ENCODE assay signal across 24 cellular contexts in genomic region chr1:241724741-241725356, GRCh38.
"Had no signal": no experiment of that assay in that cellular context is flagged by ENCODE, and none has a peak within 500 bp of the region (broad histone marks: within the 10 kb centered on the region; RNA-seq: fewer than 3 reads in every experiment).

No MANE protein-coding gene starts in this region.

- H3K4me1 ChIP-seq: pancreas, psoas muscle, right lobe of liver, sigmoid colon, stomach, thyroid gland, tibial nerve, upper lobe of left lung, vagina had no signal

- H3K27me3 ChIP-seq: neutrophil, pancreas, right lobe of liver, sigmoid colon, stomach, thyroid gland, tibial nerve, upper lobe of left lung, vagina had no signal

- FAIRE-seq: pancreas, urothelium cell line had no signal

- H3K27ac ChIP-seq: neutrophil, pancreas, psoas muscle, right lobe of liver, sigmoid colon, stomach, thoracic aorta, thyroid gland, tibial nerve, upper lobe of left lung, vagina had no signal

- DNase-seq: naive thymus-derived CD8-positive, alpha-beta T cell; nephron progenitor cell; nucleus accumbens; pancreas; psoas muscle; right cardiac atrium; right lobe of liver; sigmoid colon; small intestine; stimulated activated CD4-positive, alpha-beta T cell treated with anti-CD3 and anti-CD28 coated beads, Interleukin-1b, Interleukin-23, amount 100 ng/mL, for 48 hours; stimulated activated CD4-positive, alpha-beta T cell treated with anti-CD3 and anti-CD28 coated beads, Interleukin-4, amount 100 ng/mL, for 1 hour; stimulated activated CD4-positive, alpha-beta T cell treated with anti-CD3 and anti-CD28 coated beads, Interleukin-4, amount 100 ng/mL, for 4 hours; stimulated activated CD8-positive, alpha-beta memory T cell treated with anti-CD3 and anti-CD28 coated beads, Interleukin-4, amount 100 ng/mL, for 48 hours; stimulated activated naive CD4-positive, alpha-beta T cell; stomach; thyroid gland; trophoblast cell; upper lobe of left lung had no signal

- H3K36me3 ChIP-seq: neutrophil, pancreas, right lobe of liver, sigmoid colon, stomach, thoracic aorta, thyroid gland, tibial nerve, upper lobe of left lung, vagina had no signal

- ATAC-seq: naive thymus-derived CD8-positive, alpha-beta T cell; natural killer cell treated with Interleukin-12 subunit alpha and Interleukin-12 subunit beta and Interleukin-15 and Interleukin-18, amount 100 ng/mL, for 72 hours; pancreas; psoas muscle; right cardiac atrium; right lobe of liver had no signal

- H3K9me3 ChIP-seq: neutrophil, pancreas, right lobe of liver, sigmoid colon, thoracic aorta, thyroid gland, upper lobe of left lung, vagina had no signal

- H3K4me3 ChIP-seq: pancreas, psoas muscle, right lobe of liver, sigmoid colon, stomach, thoracic aorta, thyroid gland, tibial nerve, upper lobe of left lung, vagina had no signal
